Comparison of ENCODE assay signal across 21 cellular contexts in the genomic region with DNA sequence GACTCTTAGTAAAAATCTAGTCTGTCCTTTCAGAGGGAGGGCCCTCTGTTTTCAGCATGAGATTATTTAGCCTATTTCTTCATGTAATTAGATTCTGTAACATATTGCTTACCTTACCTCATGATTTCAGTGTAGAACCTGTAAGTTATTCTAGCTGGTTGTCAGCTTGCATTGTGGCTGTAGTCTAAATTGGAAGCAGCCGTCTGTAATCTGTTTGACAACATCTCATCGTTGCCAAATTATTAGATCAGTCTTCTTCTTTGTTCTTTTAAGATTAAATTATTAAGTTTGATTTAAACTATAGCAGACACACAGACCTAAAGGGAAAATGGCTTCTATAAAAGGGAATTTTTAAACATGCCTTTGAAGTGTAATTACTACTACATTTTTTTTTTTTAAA.
"Had no signal": no experiment of that assay in that cellular context is flagged by ENCODE, and none has a peak within 500 bp of the region (broad histone marks: within the 10 kb centered on the region; RNA-seq: fewer than 3 reads in every experiment).

No MANE protein-coding gene starts in this region.

- H3K27me3 ChIP-seq: heart left ventricle, neural progenitor cell, ovary, right atrium auricular region, sigmoid colon had no signal

- H3K27ac ChIP-seq: heart left ventricle, neural progenitor cell, ovary, right atrium auricular region, sigmoid colon, skin epidermis had no signal

- DNase-seq: effector CD8-positive, alpha-beta T cell; foreskin melanocyte; heart left ventricle; hippocampal formation; left colon; left ventricle myocardium superior; mesenchymal stem cell; midbrain; nucleus accumbens; ovary; sigmoid colon; stimulated activated CD4-positive, alpha-beta T cell treated with anti-CD3 and anti-CD28 coated beads, Interleukin-2, amount 100 ng/mL, for 24 hours; stimulated activated CD4-positive, alpha-beta T cell treated with anti-CD3 and anti-CD28 coated beads, Interleukin-4, amount 100 ng/mL, for 4 hours; stimulated activated naive B cell treated with anti-CD40 and anti-IgM and Interleukin-4, amounts not matched to agents 10 μg/mL and 1 μg/mL and 100 μg/mL, for 72 hours; stimulated activated naive CD8-positive, alpha-beta T cell treated with anti-CD3 and anti-CD28 coated beads, Interleukin-15, amount 100 ng/mL, for 72 hours; trophoblast cell had no signal

- H3K9me3 Mint-ChIP-seq: natural killer cell treated with Interleukin-12 subunit alpha and Interleukin-12 subunit beta and Interleukin-15 and Interleukin-18, amount 100 ng/mL, for 72 hours; neural progenitor cell; stimulated activated naive B cell treated with anti-CD40 and anti-IgM and Interleukin-4, amounts not matched to agents 10 μg/mL and 1 μg/mL and 100 μg/mL, for 72 hours; stimulated activated naive CD8-positive, alpha-beta T cell treated with anti-CD3 and anti-CD28 coated beads, Interleukin-15, amount 100 ng/mL, for 72 hours had no signal

- H3K4me3 ChIP-seq: heart left ventricle, lung, neural progenitor cell, ovary, right atrium auricular region, sigmoid colon, skin epidermis had no signal

- H3K9me3 ChIP-seq: heart left ventricle, ovary, right atrium auricular region, sigmoid colon had no signal

- H3K4me1 ChIP-seq: neural progenitor cell had no signal

- H3K4me3 Mint-ChIP-seq: natural killer cell treated with Interleukin-12 subunit alpha and Interleukin-12 subunit beta and Interleukin-15 and Interleukin-18, amount 100 ng/mL, for 72 hours; neural progenitor cell; stimulated activated naive B cell treated with anti-CD40 and anti-IgM and Interleukin-4, amounts not matched to agents 10 μg/mL and 1 μg/mL and 100 μg/mL, for 72 hours; stimulated activated naive CD8-positive, alpha-beta T cell treated with anti-CD3 and anti-CD28 coated beads, Interleukin-15, amount 100 ng/mL, for 72 hours had no signal

- H3K27ac Mint-ChIP-seq: natural killer cell treated with Interleukin-12 subunit alpha and Interleukin-12 subunit beta and Interleukin-15 and Interleukin-18, amount 100 ng/mL, for 72 hours; neural progenitor cell; stimulated activated naive B cell treated with anti-CD40 and anti-IgM and Interleukin-4, amounts not matched to agents 10 μg/mL and 1 μg/mL and 100 μg/mL, for 72 hours; stimulated activated naive CD8-positive, alpha-beta T cell treated with anti-CD3 and anti-CD28 coated beads, Interleukin-15, amount 100 ng/mL, for 72 hours had no signal

- H3K27me3 Mint-ChIP-seq: natural killer cell treated with Interleukin-12 subunit alpha and Interleukin-12 subunit beta and Interleukin-15 and Interleukin-18, amount 100 ng/mL, for 72 hours; stimulated activated naive B cell treated with anti-CD40 and anti-IgM and Interleukin-4, amounts not matched to agents 10 μg/mL and 1 μg/mL and 100 μg/mL, for 72 hours; stimulated activated naive CD8-positive, alpha-beta T cell treated with anti-CD3 and anti-CD28 coated beads, Interleukin-15, amount 100 ng/mL, for 72 hours had no signal

- H3K36me3 ChIP-seq: heart left ventricle, neural progenitor cell, ovary, right atrium auricular region, sigmoid colon had no signal
